ENCODE assay signal across 8 cellular contexts in the genomic region with DNA sequence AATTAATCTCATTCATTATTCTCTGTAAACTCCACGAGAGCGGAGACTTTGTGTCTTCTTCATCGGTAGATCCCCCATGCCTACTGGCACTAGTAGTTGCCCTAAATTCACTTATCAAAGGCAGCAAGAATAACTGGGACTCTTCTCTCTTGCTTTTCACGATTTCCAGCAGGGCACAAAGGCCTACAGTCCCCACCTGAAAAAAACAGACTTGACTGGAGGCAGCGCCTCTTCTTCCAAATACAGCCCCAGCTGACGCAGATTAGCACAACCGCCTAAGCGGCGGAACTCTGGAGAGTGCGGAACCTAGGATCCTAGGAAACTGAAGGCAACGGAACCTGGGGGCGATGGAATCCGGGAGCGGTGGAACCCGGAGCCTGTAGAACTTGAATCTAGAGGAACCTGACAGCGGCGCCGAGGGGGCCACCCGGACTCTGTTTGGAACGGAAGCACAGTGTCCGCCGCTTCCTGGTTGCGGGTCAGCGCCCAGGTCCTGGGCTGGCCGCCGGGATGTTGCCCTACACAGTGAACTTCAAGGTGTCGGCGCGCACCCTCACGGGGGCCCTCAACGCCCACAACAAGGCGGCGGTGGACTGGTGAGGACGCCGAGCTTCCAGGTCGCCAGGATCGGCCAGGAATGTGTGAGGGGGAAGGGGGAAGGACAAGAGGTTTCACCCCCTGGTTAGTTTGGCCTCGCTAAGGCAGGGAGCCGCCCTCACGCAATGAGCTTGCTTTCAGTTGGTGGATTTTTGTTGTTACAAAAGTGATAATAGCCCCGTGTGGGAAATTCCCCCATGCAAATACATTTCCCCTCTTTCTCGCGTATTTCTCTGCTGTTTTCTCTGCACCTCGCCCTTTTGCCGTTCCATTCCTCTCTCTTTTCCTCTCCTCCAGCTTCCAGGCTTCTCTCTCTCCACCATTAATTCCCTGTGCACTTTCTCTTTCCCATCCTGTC. TPM values are rescaled to one million over a fixed set of nuclear protein-coding genes. Genes with fewer than 3 reads are reported as not detected.
DNase-seq lines count a peak whose midpoint lies in the region; ATAC-seq and TF ChIP-seq lines count a peak whose summit lies in the region.

A gene with protein sequence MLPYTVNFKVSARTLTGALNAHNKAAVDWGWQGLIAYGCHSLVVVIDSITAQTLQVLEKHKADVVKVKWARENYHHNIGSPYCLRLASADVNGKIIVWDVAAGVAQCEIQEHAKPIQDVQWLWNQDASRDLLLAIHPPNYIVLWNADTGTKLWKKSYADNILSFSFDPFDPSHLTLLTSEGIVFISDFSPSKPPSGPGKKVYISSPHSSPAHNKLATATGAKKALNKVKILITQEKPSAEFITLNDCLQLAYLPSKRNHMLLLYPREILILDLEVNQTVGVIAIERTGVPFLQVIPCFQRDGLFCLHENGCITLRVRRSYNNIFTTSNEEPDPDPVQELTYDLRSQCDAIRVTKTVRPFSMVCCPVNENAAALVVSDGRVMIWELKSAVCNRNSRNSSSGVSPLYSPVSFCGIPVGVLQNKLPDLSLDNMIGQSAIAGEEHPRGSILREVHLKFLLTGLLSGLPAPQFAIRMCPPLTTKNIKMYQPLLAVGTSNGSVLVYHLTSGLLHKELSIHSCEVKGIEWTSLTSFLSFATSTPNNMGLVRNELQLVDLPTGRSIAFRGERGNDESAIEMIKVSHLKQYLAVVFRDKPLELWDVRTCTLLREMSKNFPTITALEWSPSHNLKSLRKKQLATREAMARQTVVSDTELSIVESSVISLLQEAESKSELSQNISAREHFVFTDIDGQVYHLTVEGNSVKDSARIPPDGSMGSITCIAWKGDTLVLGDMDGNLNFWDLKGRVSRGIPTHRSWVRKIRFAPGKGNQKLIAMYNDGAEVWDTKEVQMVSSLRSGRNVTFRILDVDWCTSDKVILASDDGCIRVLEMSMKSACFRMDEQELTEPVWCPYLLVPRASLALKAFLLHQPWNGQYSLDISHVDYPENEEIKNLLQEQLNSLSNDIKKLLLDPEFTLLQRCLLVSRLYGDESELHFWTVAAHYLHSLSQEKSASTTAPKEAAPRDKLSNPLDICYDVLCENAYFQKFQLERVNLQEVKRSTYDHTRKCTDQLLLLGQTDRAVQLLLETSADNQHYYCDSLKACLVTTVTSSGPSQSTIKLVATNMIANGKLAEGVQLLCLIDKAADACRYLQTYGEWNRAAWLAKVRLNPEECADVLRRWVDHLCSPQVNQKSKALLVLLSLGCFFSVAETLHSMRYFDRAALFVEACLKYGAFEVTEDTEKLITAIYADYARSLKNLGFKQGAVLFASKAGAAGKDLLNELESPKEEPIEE (plus strand): TSS at position 452 of the 955 bp plus-strand sequence. CDS start 59 bp downstream, at position 511.

- H3K27me3 ChIP-seq in kidney epithelial cell (ENCODE audit: control insufficient read depth, insufficient read depth, low read length): no peaks in the 10 kb centered on the region

- H3K36me3 ChIP-seq in kidney epithelial cell (ENCODE audit: control insufficient read depth, insufficient read depth, low read length): no peaks in the 10 kb centered on the region

- DNase-seq in AML-193 (lab: John Stamatoyannopoulos, UW): peak; percentile 73 to 76
- peak; percentile 89 for DNase-seq in NCI-H460 (ENCODE audit: extremely low read depth, low read depth)
- DNase-seq in activated CD4-positive, alpha-beta T cell treated with anti-CD3 and anti-CD28 coated beads for 24 hours (ENCODE audit: low read depth in 2 of 2): peak; percentile 62 to 63
- peak; percentile 94 for DNase-seq in choroid plexus epithelial cell (ENCODE audit: low read depth)
- DNase-seq in kidney epithelial cell (ENCODE audit: low read depth): peak; percentile 43
- peak; percentile 86 for DNase-seq in stimulated activated CD4-positive, alpha-beta T cell treated with anti-CD3 and anti-CD28 coated beads, Interleukin-15, amount 100 ng/mL, for 24 hours

- ATAC-seq in GM19043 (IDR thresholded peaks at IDR 0.05; ENCODE audit: low read depth, unreplicated experiment): peak; percentile 95
- peak; percentile 98 for ATAC-seq in HG03354 (IDR thresholded peaks at IDR 0.05; ENCODE audit: poor library complexity, severe bottlenecking, unreplicated experiment)

- peak within 1 kb of the TSS; percentile 98 for H3K4me3 ChIP-seq in choroid plexus epithelial cell (ENCODE audit: low read depth, low read length)
- peak within 1 kb of the TSS; percentile 82 for H3K4me3 ChIP-seq in kidney epithelial cell (ENCODE audit: low read depth, low read length)

- peak; percentile 5 for TF ChIP-seq CTCF in choroid plexus epithelial cell (conservative IDR thresholded peaks at IDR 0.05; ENCODE audit: low read depth, low read length)
- TF ChIP-seq CTCF in kidney epithelial cell (IDR thresholded peaks at IDR 0.05; ENCODE audit: insufficient read depth, low read length, poor library complexity, severe bottlenecking): no peak

RNA-seq across cellular contexts. Expression of the gene that starts here (rescaled TPM):
- 76.9 and 77.6 TPM in 2 replicates for total RNA-seq in NCI-H460 (2014; rRNA removed; shearing (Covaris generic))
- 89.8 and 154 TPM in 2 replicates for polyA plus RNA-seq in NCI-H460 (2014; cell fraction: nucleus; rRNA removed)
- 56.7 and 66.5 TPM in 2 replicates for total RNA-seq in kidney epithelial cell

Comparison
In these comparisons a context has a peak if more than half of its experiments do, and no peak if none do; other contexts are left out.
1. Peak in every context shown above with its lines: DNase-seq, ATAC-seq and H3K4me3 ChIP-seq.
2. DNase-seq: peak in every context shown above with its lines; median percentile 94 in choroid plexus epithelial cell; 89 in NCI-H460; 86 in stimulated activated CD4-positive, alpha-beta T cell treated with anti-CD3 and anti-CD28 coated beads, Interleukin-15, amount 100 ng/mL, for 24 hours; 74 in AML-193; 62 in activated CD4-positive, alpha-beta T cell treated with anti-CD3 and anti-CD28 coated beads for 24 hours; 43 in kidney epithelial cell.